Comparison of ENCODE assay signal across 11 cellular contexts in genomic region chr2:130837175-130837810, GRCh38. TPM values are rescaled to one million over a fixed set of nuclear protein-coding genes. Genes with fewer than 3 reads are reported as not detected.
DNase-seq lines count a peak whose midpoint lies in the region; ATAC-seq and TF ChIP-seq lines count a peak whose summit lies in the region.
"Had no signal": no experiment of that assay in that cellular context is flagged by ENCODE, and none has a peak within 500 bp of the region (broad histone marks: within the 10 kb centered on the region; RNA-seq: fewer than 3 reads in every experiment).

No MANE protein-coding gene starts in this region.

- H3K9me3 ChIP-seq in T-helper 17 cell (ENCODE audit: control insufficient read depth, low read length, poor library complexity, severe bottlenecking) = no peaks in the 10 kb centered on the region

- DNase-seq in NCI-H146 (lab: John Stamatoyannopoulos, UW) = peak; percentile 41
- no peak for DNase-seq in NCI-H146 treated with DMSO at 0.1 percent for 48 hours (lab: John Stamatoyannopoulos, UW; ENCODE audit: unreplicated experiment)
- no peak for DNase-seq in T-helper 17 cell
- no peak for DNase-seq in omental fat pad (ENCODE audit: low spot score)
- no peak for DNase-seq in NK-92 treated with Interleukin-12 subunit alpha and Interleukin-12 subunit beta, amount 100 ng/mL, for 24 hours (lab: John Stamatoyannopoulos, UW)

- H3K9me3 Mint-ChIP-seq in stimulated activated memory B cell treated with anti-CD40 and anti-IgM and Interleukin-4, amounts not matched to agents 10 μg/mL and 1 μg/mL and 100 μg/mL, for 72 hours = no peaks in the 10 kb centered on the region
- H3K9me3 Mint-ChIP-seq: activated naive CD4-positive, alpha-beta T cell treated with anti-CD3 and anti-CD28 coated beads, Interleukin-2, amount 50 U/mL, for 24 hours had no signal

- H3K27me3 Mint-ChIP-seq in T-helper 17 cell = peaks cover 63% of the 10 kb centered on the region
- peaks cover 79% of the 10 kb centered on the region for H3K27me3 Mint-ChIP-seq in stimulated activated memory B cell treated with anti-CD40 and anti-IgM and Interleukin-4, amounts not matched to agents 10 μg/mL and 1 μg/mL and 100 μg/mL, for 72 hours

- no peaks in the 10 kb centered on the region for H3K4me1 Mint-ChIP-seq in T-helper 17 cell
- peaks cover 13% of the 10 kb centered on the region for H3K4me1 Mint-ChIP-seq in stimulated activated memory B cell treated with anti-CD40 and anti-IgM and Interleukin-4, amounts not matched to agents 10 μg/mL and 1 μg/mL and 100 μg/mL, for 72 hours
- H3K4me1 Mint-ChIP-seq: activated naive CD4-positive, alpha-beta T cell treated with anti-CD3 and anti-CD28 coated beads, Interleukin-2, amount 50 U/mL, for 24 hours had no signal

- peak overlapping the region; percentile 53 for H3K4me3 ChIP-seq in iPS-11a (ENCODE audit: low read depth, low read length)
- H3K4me3 ChIP-seq: GM23248 had no signal

- H3K4me3 Mint-ChIP-seq in T-helper 17 cell = peak overlapping the region; percentile 43
- H3K4me3 Mint-ChIP-seq in stimulated activated memory B cell treated with anti-CD40 and anti-IgM and Interleukin-4, amounts not matched to agents 10 μg/mL and 1 μg/mL and 100 μg/mL, for 72 hours = no peak overlapping the region

- no peak for TF ChIP-seq CTCF in omental fat pad (IDR thresholded peaks at IDR 0.05)

- ATAC-seq in T-helper 17 cell (peak; percentile 5), HG02798 (IDR thresholded peaks at IDR 0.05; ENCODE audit: poor library complexity, unreplicated experiment) (no peak), omental fat pad (ENCODE audit: low FRiP score) (no peak)
- ATAC-seq in stimulated activated memory B cell treated with anti-CD40 and anti-IgM and Interleukin-4, amounts not matched to agents 10 μg/mL and 1 μg/mL and 100 μg/mL, for 72 hours = peak; percentile 2

- no peak overlapping the region for H3K27ac Mint-ChIP-seq in T-helper 17 cell
- no peak overlapping the region for H3K27ac Mint-ChIP-seq in stimulated activated memory B cell treated with anti-CD40 and anti-IgM and Interleukin-4, amounts not matched to agents 10 μg/mL and 1 μg/mL and 100 μg/mL, for 72 hours
- H3K27ac Mint-ChIP-seq: activated naive CD4-positive, alpha-beta T cell treated with anti-CD3 and anti-CD28 coated beads, Interleukin-2, amount 50 U/mL, for 24 hours had no signal

- no peaks in the 10 kb centered on the region for H3K36me3 Mint-ChIP-seq in T-helper 17 cell (ENCODE audit: low read depth)
- no peaks in the 10 kb centered on the region for H3K36me3 Mint-ChIP-seq in stimulated activated memory B cell treated with anti-CD40 and anti-IgM and Interleukin-4, amounts not matched to agents 10 μg/mL and 1 μg/mL and 100 μg/mL, for 72 hours
- H3K36me3 Mint-ChIP-seq: activated naive CD4-positive, alpha-beta T cell treated with anti-CD3 and anti-CD28 coated beads, Interleukin-2, amount 50 U/mL, for 24 hours; naive thymus-derived CD8-positive, alpha-beta T cell had no signal

RNA-seq across cellular contexts. Expression of gene ARHGEF4, which starts 0.6 kb away (rescaled TPM):
- total RNA-seq in T-helper 17 cell (1 to 10 TPM in 1 of 2 donors, under 1 TPM in 1; 0.77 to 1.5 TPM), omental fat pad (10 to 100 TPM in 3 of 4 donors, 1 to 10 TPM in 1; 2.0 to 18.0 (median 15.0) TPM)

Comparison
In these comparisons a context has a peak if more than half of its experiments do, and no peak if none do; other contexts are left out.
1. ATAC-seq: peak in T-helper 17 cell (single experiment) and stimulated activated memory B cell treated with anti-CD40 and anti-IgM and Interleukin-4, amounts not matched to agents 10 μg/mL and 1 μg/mL and 100 μg/mL, for 72 hours (single experiment); none in HG02798 (single experiment) and omental fat pad (single experiment).